In the genomic region with DNA sequence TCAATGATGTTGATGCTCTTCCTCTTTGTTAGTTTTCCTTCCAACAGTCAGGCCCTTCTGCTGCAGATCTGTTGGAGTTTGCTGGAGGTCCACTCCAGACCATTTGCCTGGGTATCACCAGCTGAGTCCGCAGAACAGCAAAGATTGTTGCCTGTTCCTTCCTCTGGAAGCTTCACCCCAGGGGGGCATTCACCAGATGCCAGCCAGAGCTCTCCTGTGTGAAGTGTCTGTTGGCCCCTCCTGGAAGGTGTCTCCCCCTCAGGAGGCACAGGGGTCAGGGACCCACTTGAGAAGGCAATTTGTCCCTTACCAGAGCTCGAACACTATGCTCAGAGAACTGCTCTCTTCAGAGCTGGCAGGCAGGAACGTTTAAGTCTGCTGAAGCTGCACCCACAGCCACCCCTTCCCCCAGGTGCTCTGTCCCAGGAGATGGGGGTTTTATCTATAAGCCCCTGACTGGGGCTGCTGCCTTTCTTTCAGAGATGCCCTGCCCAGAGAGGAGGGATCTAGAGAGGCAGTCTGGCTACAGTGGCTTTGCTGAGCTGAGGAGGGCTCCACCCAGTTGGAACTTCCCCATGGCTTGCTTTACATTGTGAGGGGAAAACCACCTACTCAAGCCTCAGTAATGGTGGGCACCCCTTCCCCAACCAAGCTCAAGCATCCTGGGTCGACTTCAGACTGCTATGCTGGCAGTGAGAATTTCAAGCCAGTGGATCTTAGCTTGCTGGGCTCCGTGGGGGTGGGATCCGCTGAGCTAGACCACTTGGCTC, we compare ENCODE assay signal across 1 cellular context.
TF ChIP-seq lines count a peak whose summit lies in the region.

No MANE protein-coding gene starts in this region.

TF ChIP-seq in H1, 55 proteins besides CTCF, POLR2A, EP300 and RAD21:
- TF ChIP-seq TEAD4 (IDR thresholded peaks at IDR 0.05; ENCODE audit: low read depth, low read length): 0 out of 2 replicates have a peak, but pooled peaks have one; percentile 14
